Comparison of ENCODE assay signal across 12 cellular contexts in genomic region chr6:146912730-146913680, GRCh38.
DNase-seq lines count a peak whose midpoint lies in the region; ATAC-seq and TF ChIP-seq lines count a peak whose summit lies in the region.
"Had no signal": no experiment of that assay in that cellular context is flagged by ENCODE, and none has a peak within 500 bp of the region (broad histone marks: within the 10 kb centered on the region; RNA-seq: fewer than 3 reads in every experiment).

No MANE protein-coding gene starts in this region.

- no peaks in the 10 kb centered on the region for H3K27me3 ChIP-seq in hepatocyte
- H3K27me3 ChIP-seq in Caco-2 (replicated peaks; ENCODE audit: control insufficient read depth, insufficient read depth, low read length), result no peaks in the 10 kb centered on the region

- no peaks in the 10 kb centered on the region for H3K36me3 Mint-ChIP-seq in brain
- no peaks in the 10 kb centered on the region for H3K36me3 Mint-ChIP-seq in type B pancreatic cell
- no peaks in the 10 kb centered on the region for H3K36me3 Mint-ChIP-seq in Caco-2 (ENCODE audit: insufficient read depth, unreplicated experiment)
- H3K36me3 Mint-ChIP-seq: memory B cell had no signal

- peak overlapping the region; percentile 65 for H3K4me2 ChIP-seq in hepatocyte

- H3K4me1 ChIP-seq in hepatocyte (ENCODE audit: insufficient read depth), result peaks cover 31% of the 10 kb centered on the region
- peaks cover 16% of the 10 kb centered on the region for H3K4me1 ChIP-seq in Caco-2

- no peak for ATAC-seq in GM18505 (IDR thresholded peaks at IDR 0.05; ENCODE audit: unreplicated experiment)

- CTCF ChIA-PET in Caco-2 (lab: Charles Lee), result no interaction called here

- no peak for TF ChIP-seq CTCF in brain (conservative IDR thresholded peaks at IDR 0.05)
- TF ChIP-seq CTCF in hepatocyte (IDR thresholded peaks at IDR 0.05; ENCODE audit: poor library complexity), result no peak
- TF ChIP-seq CTCF in type B pancreatic cell (conservative IDR thresholded peaks at IDR 0.05), result no peak
- TF ChIP-seq CTCF in Caco-2 (IDR thresholded peaks at IDR 0.05; ENCODE audit: insufficient read depth in 1 of 2, low read depth in 1 of 2, low read length in 1 of 2, severe bottlenecking in 1 of 2, unreplicated experiment in 1 of 2), result no peak

- 48% methylated on average over 7 of the region's 7 CpGs for WGBS in hepatocyte (ENCODE audit: low lambda C conversion rate, missing lambda C conversion rate)

- H3K9me3 Mint-ChIP-seq in brain (peaks cover 0 to 6% (median 0%) of the 10 kb centered on the region in 5 experiments), type B pancreatic cell (peaks cover 9% of the 10 kb centered on the region), Caco-2 (ENCODE audit: unreplicated experiment) (no peaks in the 10 kb centered on the region)
- H3K9me3 Mint-ChIP-seq: activated naive CD8-positive, alpha-beta T cell treated with anti-CD3 and anti-CD28 coated beads, Interleukin-2, amount 50 U/mL, for 24 hours; memory B cell had no signal

- H3K4me1 Mint-ChIP-seq in brain, result peaks cover 42% of the 10 kb centered on the region
- H3K4me1 Mint-ChIP-seq in type B pancreatic cell (ENCODE audit: unreplicated experiment), result peaks cover 16% of the 10 kb centered on the region
- H3K4me1 Mint-ChIP-seq in Caco-2 (ENCODE audit: low read depth, unreplicated experiment), result peaks cover 6% of the 10 kb centered on the region

- no TSS peak for BruUV-seq in Caco-2 (replicated peaks; lab: Mats Ljungman, UMichigan)

- peak overlapping the region; percentile 1 for H2AFZ ChIP-seq in hepatocyte

- H3K27ac ChIP-seq in hepatocyte, result peak overlapping the region; percentile 91

- H3K79me2 ChIP-seq in hepatocyte, result no peaks in the 10 kb centered on the region

- POLR2A ChIA-PET in Caco-2 (lab: Charles Lee), result interaction anchor here (0.7 kb wide), 1 partner anchor 15 kb away, joined by 3 read pairs; no protein-coding TSS in a partner anchor

- H3K9me2 ChIP-seq in hepatocyte (replicated peaks; ENCODE audit: insufficient read depth), result no peaks in the 10 kb centered on the region

- H3K4me3 Mint-ChIP-seq in brain, result no peak overlapping the region
- peak overlapping the region; percentile 18 for H3K4me3 Mint-ChIP-seq in type B pancreatic cell
- no peak overlapping the region for H3K4me3 Mint-ChIP-seq in Caco-2 (ENCODE audit: unreplicated experiment)
- H3K4me3 Mint-ChIP-seq: memory B cell had no signal

- DNase-seq in NOMO-1 treated with DMSO at 0.1 percent for 48 hours (lab: John Stamatoyannopoulos, UW; ENCODE audit: unreplicated experiment), result peak; percentile 24
- DNase-seq in NOMO-1 treated with dmso at 0.1 percent for 144 hours (lab: John Stamatoyannopoulos, UW; ENCODE audit: unreplicated experiment), result no peak
- no peak for DNase-seq in hepatocyte (ENCODE audit: low spot score)
- no peak for DNase-seq in type B pancreatic cell (ENCODE audit: extremely low spot score, unreplicated experiment)
- no peak for DNase-seq in NCI-H2107 (lab: John Stamatoyannopoulos, UW)
- DNase-seq in Caco-2, result no peak
- DNase-seq: 8988T had no signal

- intact Hi-C loops in Caco-2 (cut with micrococcal nuclease; ENCODE audit: unreplicated experiment), result no loop called here

- H3K27me3 Mint-ChIP-seq in brain, result peaks cover 3% of the 10 kb centered on the region
- H3K27me3 Mint-ChIP-seq in type B pancreatic cell, result no peaks in the 10 kb centered on the region
- H3K27me3 Mint-ChIP-seq in Caco-2 (ENCODE audit: insufficient read depth, unreplicated experiment), result no peaks in the 10 kb centered on the region

- H3K4me3 ChIP-seq in hepatocyte (no peak overlapping the region), Caco-2 (ENCODE audit: low read depth, low read length) (no peak overlapping the region)

- peak overlapping the region in 4 of 5 experiments; percentile 10 to 75 (median 36) for H3K27ac Mint-ChIP-seq in brain
- peak overlapping the region; percentile 24 for H3K27ac Mint-ChIP-seq in type B pancreatic cell
- H3K27ac Mint-ChIP-seq in Caco-2 (ENCODE audit: unreplicated experiment), result no peak overlapping the region
- H3K27ac Mint-ChIP-seq: memory B cell; T-helper 1 cell treated with Interleukin-12 subunit alpha and Interleukin-12 subunit beta and Interleukin-4 antibody, amounts not matched to agents 30 μg/mL and 1 μg/mL, for 36 hours had no signal

- H3K36me3 ChIP-seq in hepatocyte (replicated peaks; ENCODE audit: insufficient read depth, low read depth), result no peaks in the 10 kb centered on the region
- H3K36me3 ChIP-seq in Caco-2 (ENCODE audit: control insufficient read depth, insufficient read depth, low read length), result no peaks in the 10 kb centered on the region

- TF ChIP-seq POLR2A in GM18505 (IDR thresholded peaks at IDR 0.05; ENCODE audit: borderline replicate concordance, extremely low read depth, insufficient read depth, insufficient read length), result no peak

- H4K20me1 ChIP-seq in hepatocyte (ENCODE audit: insufficient read depth, poor library complexity, severe bottlenecking), result no peaks in the 10 kb centered on the region

- H3K9me3 ChIP-seq in hepatocyte (ENCODE audit: low read depth), result no peaks in the 10 kb centered on the region
- H3K9me3 ChIP-seq in Caco-2, result no peaks in the 10 kb centered on the region
